In the genomic region with DNA sequence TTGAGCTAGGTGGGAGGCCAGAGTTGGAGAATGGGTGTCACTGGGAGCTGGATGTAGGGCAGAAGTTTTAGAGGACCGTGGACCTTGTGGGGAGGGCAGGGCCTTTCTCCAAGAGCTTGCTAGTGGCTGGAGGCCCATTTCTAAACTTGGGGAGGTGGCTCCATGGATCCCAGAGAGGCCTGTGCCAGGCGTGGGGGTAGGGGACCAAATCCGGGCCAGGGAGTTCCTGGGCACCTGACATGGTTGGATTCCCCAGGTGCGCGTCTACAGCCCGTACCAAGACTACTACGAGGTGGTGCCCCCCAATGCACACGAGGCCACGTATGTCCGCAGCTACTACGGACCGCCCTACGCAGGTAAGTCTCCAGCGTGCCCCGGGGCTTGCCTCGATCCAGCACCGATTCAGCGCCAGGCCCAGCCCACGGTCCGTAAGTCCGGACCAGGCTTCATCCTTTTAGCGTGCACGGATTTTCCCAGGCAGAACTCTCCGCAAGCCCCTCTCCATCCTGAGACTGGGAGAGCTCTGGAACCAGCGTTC, we compare ENCODE assay signal across 10 cellular contexts. TPM values are rescaled to one million over a fixed set of nuclear protein-coding genes. Genes with fewer than 3 reads are reported as not detected.
DNase-seq lines count a peak whose midpoint lies in the region; ATAC-seq, FAIRE-seq and TF ChIP-seq lines count a peak whose summit lies in the region.
"Had no signal": no experiment of that assay in that cellular context is flagged by ENCODE, and none has a peak within 500 bp of the region (broad histone marks: within the 10 kb centered on the region; RNA-seq: fewer than 3 reads in every experiment).

No MANE protein-coding gene starts in this region.

- intact Hi-C loops in left lung (cut with DNase I) (no loop called here), posterior cingulate gyrus (cut with DNase I) (loop anchor here (1.0 to 5.0 kb wide), 3 partner anchors 35 to 353 kb away; partner anchors contain the start of gene ARHGEF17)

- peaks cover 9% of the 10 kb centered on the region for H3K4me1 ChIP-seq in astrocyte (ENCODE audit: insufficient read depth, low read length)
- peaks cover 6 to 32% of the 10 kb centered on the region in 2 donors for H3K4me1 ChIP-seq in left lung
- H3K4me1 ChIP-seq in suprapubic skin, result peaks cover 15% of the 10 kb centered on the region

- H3K9me3 Mint-ChIP-seq in activated CD4-positive, alpha-beta T cell treated with anti-CD3 and anti-CD28 coated beads, Interleukin-2, amount 10 ng/mL, durations not matched to agents 7 days and 5 days, result no peaks in the 10 kb centered on the region
- no peaks in the 10 kb centered on the region for H3K9me3 Mint-ChIP-seq in astrocyte (ENCODE audit: unreplicated experiment)

- peak overlapping the region; percentile 53 for H3K4me3 Mint-ChIP-seq in activated CD4-positive, alpha-beta T cell treated with anti-CD3 and anti-CD28 coated beads, Interleukin-2, amount 10 ng/mL, durations not matched to agents 7 days and 5 days
- H3K4me3 Mint-ChIP-seq in astrocyte (ENCODE audit: unreplicated experiment), result no peak overlapping the region

- H3K9me3 ChIP-seq in astrocyte (ENCODE audit: insufficient read depth, low read depth, low read length), result no peaks in the 10 kb centered on the region
- H3K9me3 ChIP-seq in left lung, result no peaks in the 10 kb centered on the region
- H3K9me3 ChIP-seq in suprapubic skin, result no peaks in the 10 kb centered on the region

- TF ChIP-seq CTCF in astrocyte (IDR thresholded peaks at IDR 0.05; ENCODE audit: insufficient read depth, low read depth, low read length), result no peak
- no peak for TF ChIP-seq CTCF in left lung (IDR thresholded peaks at IDR 0.05)
- no peak for TF ChIP-seq CTCF in suprapubic skin (IDR thresholded peaks at IDR 0.05)

- H3K4me1 Mint-ChIP-seq in activated CD4-positive, alpha-beta T cell treated with anti-CD3 and anti-CD28 coated beads, Interleukin-2, amount 10 ng/mL, durations not matched to agents 7 days and 5 days, result peaks cover 12% of the 10 kb centered on the region
- peaks cover 10% of the 10 kb centered on the region for H3K4me1 Mint-ChIP-seq in astrocyte (ENCODE audit: low read depth, unreplicated experiment)

- CTCF ChIA-PET in activated CD4-positive, alpha-beta T cell treated with anti-CD3 and anti-CD28 coated beads, Interleukin-2, amount 10 ng/mL, durations not matched to agents 7 days and 5 days (lab: Charles Lee), result interaction anchor here (0.8 to 4.5 kb wide), 18 partner anchors 10 to 377 kb away, joined by 3 to 39 read pairs (median 4); no protein-coding TSS in a partner anchor

- 64% methylated on average over 3 of the region's 25 CpGs for WGBS in suprapubic skin

- H3K36me3 Mint-ChIP-seq in activated CD4-positive, alpha-beta T cell treated with anti-CD3 and anti-CD28 coated beads, Interleukin-2, amount 10 ng/mL, durations not matched to agents 7 days and 5 days (ENCODE audit: low read depth), result no peaks in the 10 kb centered on the region
- H3K36me3 Mint-ChIP-seq in astrocyte (ENCODE audit: low read depth, unreplicated experiment), result peaks cover 4% of the 10 kb centered on the region

- TF ChIP-seq POLR2A in suprapubic skin (IDR thresholded peaks at IDR 0.05), result no peak

- H3K4me2 ChIP-seq in astrocyte (ENCODE audit: low read length), result peak overlapping the region; percentile 89

- no peak for TF ChIP-seq EP300 in suprapubic skin (IDR thresholded peaks at IDR 0.05)

- no peaks in the 10 kb centered on the region for H3K27me3 ChIP-seq in astrocyte (ENCODE audit: insufficient read depth, low read length)
- no peaks in the 10 kb centered on the region for H3K27me3 ChIP-seq in left lung
- H3K27me3 ChIP-seq in suprapubic skin, result no peaks in the 10 kb centered on the region

- no peak overlapping the region for H3K27ac Mint-ChIP-seq in activated CD4-positive, alpha-beta T cell treated with anti-CD3 and anti-CD28 coated beads, Interleukin-2, amount 10 ng/mL, durations not matched to agents 7 days and 5 days
- H3K27ac Mint-ChIP-seq in astrocyte (ENCODE audit: unreplicated experiment), result peak overlapping the region; percentile 77

- H3K36me3 ChIP-seq in astrocyte (ENCODE audit: insufficient read depth, low read length) (no peaks in the 10 kb centered on the region), left lung (no peaks in the 10 kb centered on the region), suprapubic skin (no peaks in the 10 kb centered on the region)

- H3K9ac ChIP-seq in astrocyte (ENCODE audit: low read length), result peak overlapping the region; percentile 66

- POLR2A ChIA-PET in activated CD4-positive, alpha-beta T cell treated with anti-CD3 and anti-CD28 coated beads, Interleukin-2, amount 10 ng/mL, durations not matched to agents 7 days and 5 days (lab: Charles Lee), result no interaction called here

- no peaks in the 10 kb centered on the region for H4K20me1 ChIP-seq in astrocyte (ENCODE audit: insufficient read depth, low read length)

- H2AFZ ChIP-seq in astrocyte (ENCODE audit: low read depth, low read length), result peak overlapping the region; percentile 75

- no peak for ATAC-seq in left lung

- no peak for FAIRE-seq in astrocyte (lab: Jason Lieb, UNC)
- FAIRE-seq: small intestine had no signal

- H3K27ac ChIP-seq in astrocyte (ENCODE audit: low read depth, low read length) (no peak overlapping the region), left lung (no peak overlapping the region), suprapubic skin (no peak overlapping the region)
- H3K27ac ChIP-seq: C4-2B had no signal

- DNase-seq in activated CD4-positive, alpha-beta T cell treated with anti-CD3 and anti-CD28 coated beads, Interleukin-2, amount 10 ng/mL, durations not matched to agents 7 days and 5 days, result no peak
- no peak for DNase-seq in activated CD4-positive, alpha-beta T cell treated with anti-CD3 and anti-CD28 coated beads, Interleukin-2, amount 50 U/mL, for 4 hours
- DNase-seq in astrocyte (ENCODE audit: low read depth) (no peak), left lung (no peak), suprapubic skin (ENCODE audit: low spot score in 2 of 2) (no peak), posterior cingulate gyrus (no peak), NCI-H82 treated with DMSO at 0.1 percent for 48 hours (lab: John Stamatoyannopoulos, UW; ENCODE audit: unreplicated experiment) (no peak)
- DNase-seq in stimulated activated CD4-positive, alpha-beta T cell treated with anti-CD3 and anti-CD28 coated beads, Interleukin-15, amount 100 ng/mL, for 24 hours, result no peak

- no peaks in the 10 kb centered on the region for H3K79me2 ChIP-seq in astrocyte (ENCODE audit: insufficient read depth, low read length)

- no peaks in the 10 kb centered on the region for H3K27me3 Mint-ChIP-seq in activated CD4-positive, alpha-beta T cell treated with anti-CD3 and anti-CD28 coated beads, Interleukin-2, amount 10 ng/mL, durations not matched to agents 7 days and 5 days
- H3K27me3 Mint-ChIP-seq in astrocyte (ENCODE audit: low read depth, unreplicated experiment), result peaks cover 7% of the 10 kb centered on the region

- peak overlapping the region; percentile 44 for H3K4me3 ChIP-seq in astrocyte (ENCODE audit: insufficient read depth, low read depth, low read length)
- peak overlapping the region; percentile 6 to 10 for H3K4me3 ChIP-seq in left lung
- H3K4me3 ChIP-seq in suprapubic skin, result peak overlapping the region; percentile 31

RNA-seq across cellular contexts. Expression of gene PLEKHB1, which starts 14.2 kb away (rescaled TPM):
- total RNA-seq in activated CD4-positive, alpha-beta T cell treated with anti-CD3 and anti-CD28 coated beads, Interleukin-2, amount 10 ng/mL, durations not matched to agents 7 days and 5 days, result 10 to 100 TPM; 12.6 to 13.6 TPM
- total RNA-seq in astrocyte, result 4.5 and 5.8 TPM in 2 replicates
- total RNA-seq in left lung, result 10 to 100 TPM; 16.7 to 32.2 TPM
- total RNA-seq in suprapubic skin, result 10 to 100 TPM in 1 of 4 donors, 1 to 10 TPM in 3; 4.7 to 12.5 (median 6.3) TPM
